ENCODE assay signal across 23 cellular contexts in the genomic region with DNA sequence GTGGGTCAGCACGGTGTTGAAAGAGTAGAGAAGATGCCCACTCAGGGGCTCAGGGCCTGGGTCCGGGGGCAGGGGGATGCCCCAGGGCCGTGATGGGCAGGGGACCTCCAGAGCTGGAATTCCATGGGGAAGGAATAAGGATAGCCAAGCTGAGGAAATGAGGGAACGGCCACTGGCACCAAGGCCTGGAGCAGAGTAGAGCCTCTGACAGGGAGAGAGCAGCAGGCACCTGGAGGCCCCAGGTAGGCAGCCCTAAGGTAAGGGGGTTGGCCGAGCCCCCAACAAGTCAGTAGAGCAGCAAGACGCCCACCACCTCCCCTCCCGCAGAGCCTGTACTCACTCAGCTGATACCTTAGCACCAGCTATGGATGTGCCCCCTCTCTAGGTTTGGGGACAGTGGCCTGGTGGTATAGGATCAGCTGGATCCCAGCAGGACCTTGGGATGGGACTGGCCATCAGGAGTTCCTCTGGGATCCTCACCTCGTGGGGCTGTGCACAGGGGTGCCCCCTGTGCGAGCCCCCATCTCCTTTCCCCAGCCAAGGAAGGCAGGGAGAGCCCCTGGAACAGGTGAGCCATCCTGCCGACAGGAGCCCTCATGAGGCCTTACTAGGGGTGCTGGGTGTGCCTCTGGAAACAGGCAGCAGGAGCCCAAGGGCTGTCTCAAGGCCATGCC. TPM values are rescaled to one million over a fixed set of nuclear protein-coding genes. Genes with fewer than 3 reads are reported as not detected.
DNase-seq lines count a peak whose midpoint lies in the region; ATAC-seq and TF ChIP-seq lines count a peak whose summit lies in the region.
"Had no signal": no experiment of that assay in that cellular context is flagged by ENCODE, and none has a peak within 500 bp of the region (broad histone marks: within the 10 kb centered on the region; RNA-seq: fewer than 3 reads in every experiment).

No MANE protein-coding gene starts in this region.

- peak overlapping the region; percentile 54 for H3K4me3 Mint-ChIP-seq in T-helper 1 cell treated with Interleukin-12 subunit alpha and Interleukin-12 subunit beta and Interleukin-4 antibody, amounts not matched to agents 30 μg/mL and 1 μg/mL, for 36 hours
- H3K4me3 Mint-ChIP-seq: activated CD8-positive, alpha-beta T cell treated with anti-CD3 and anti-CD28 coated beads, Interleukin-2, amount 10 ng/mL, durations not matched to agents 7 days and 5 days; activated naive CD8-positive, alpha-beta T cell treated with anti-CD3 and anti-CD28 coated beads, Interleukin-2, amount 10 ng/mL, durations not matched to agents 7 days and 5 days; activated T-cell treated with anti-CD3 and anti-CD28 coated beads, Interleukin-2, amount 50 U/mL, for 24 hours had no signal

- H3K27ac ChIP-seq in Peyer's patch (no peak overlapping the region), spleen (no peak overlapping the region)
- H3K27ac ChIP-seq: epithelial cell of prostate, tibial nerve, WERI-Rb-1 had no signal

- H3K36me3 ChIP-seq in Peyer's patch (no peaks in the 10 kb centered on the region), spleen (no peaks in the 10 kb centered on the region)
- H3K36me3 ChIP-seq: BE2C, tibial nerve, WERI-Rb-1 had no signal

- no peak overlapping the region for H3K27ac Mint-ChIP-seq in T-helper 1 cell treated with Interleukin-12 subunit alpha and Interleukin-12 subunit beta and Interleukin-4 antibody, amounts not matched to agents 30 μg/mL and 1 μg/mL, for 36 hours
- H3K27ac Mint-ChIP-seq: activated CD8-positive, alpha-beta T cell treated with anti-CD3 and anti-CD28 coated beads, Interleukin-2, amount 10 ng/mL, durations not matched to agents 7 days and 5 days; activated naive CD8-positive, alpha-beta T cell treated with anti-CD3 and anti-CD28 coated beads, Interleukin-2, amount 10 ng/mL, durations not matched to agents 7 days and 5 days; activated T-cell treated with anti-CD3 and anti-CD28 coated beads, Interleukin-2, amount 50 U/mL, for 24 hours; dendritic cell treated with granulocyte-macrophage colony-stimulating factor and Interleukin-4, amounts not matched to agents 40 ng/mL and 50 ng/mL, for 4 days; stimulated activated naive B cell treated with anti-CD40 and anti-IgM and Interleukin-4, amounts not matched to agents 10 μg/mL and 1 μg/mL and 100 μg/mL, for 72 hours had no signal

- WGBS in spleen, 5 donors: 61 to 78% (median 73%) methylated on average over 4 to 10 of the region's 10 CpGs

- no peak for TF ChIP-seq POLR2A in Peyer's patch (IDR thresholded peaks at IDR 0.05)
- no peak for TF ChIP-seq POLR2A in spleen (IDR thresholded peaks at IDR 0.05)

- no peaks in the 10 kb centered on the region for H3K36me3 Mint-ChIP-seq in T-helper 1 cell treated with Interleukin-12 subunit alpha and Interleukin-12 subunit beta and Interleukin-4 antibody, amounts not matched to agents 30 μg/mL and 1 μg/mL, for 36 hours (ENCODE audit: low read depth)
- H3K36me3 Mint-ChIP-seq: activated naive CD8-positive, alpha-beta T cell treated with anti-CD3 and anti-CD28 coated beads, Interleukin-2, amount 10 ng/mL, durations not matched to agents 7 days and 5 days; stimulated activated naive B cell treated with anti-CD40 and anti-IgM and Interleukin-4, amounts not matched to agents 10 μg/mL and 1 μg/mL and 100 μg/mL, for 72 hours had no signal

- peaks cover 2% of the 10 kb centered on the region for H3K4me1 Mint-ChIP-seq in T-helper 1 cell treated with Interleukin-12 subunit alpha and Interleukin-12 subunit beta and Interleukin-4 antibody, amounts not matched to agents 30 μg/mL and 1 μg/mL, for 36 hours (ENCODE audit: low read depth)

- H3K9me3 ChIP-seq in Peyer's patch (no peaks in the 10 kb centered on the region), iPS-18c (ENCODE audit: control insufficient read depth, insufficient read depth, low read length) (peaks cover 5% of the 10 kb centered on the region), spleen (no peaks in the 10 kb centered on the region)
- H3K9me3 ChIP-seq: BE2C had no signal

- peaks cover 40% of the 10 kb centered on the region for H3K27me3 Mint-ChIP-seq in T-helper 1 cell treated with Interleukin-12 subunit alpha and Interleukin-12 subunit beta and Interleukin-4 antibody, amounts not matched to agents 30 μg/mL and 1 μg/mL, for 36 hours (ENCODE audit: low read depth)

- H3K4me3 ChIP-seq in Peyer's patch: no peak overlapping the region
- peak overlapping the region; percentile 72; the same call in 1 of the 2 replicates for H3K4me3 ChIP-seq in iPS-18c (ENCODE audit: insufficient read depth, low read depth, low read length)
- H3K4me3 ChIP-seq in spleen: no peak overlapping the region
- H3K4me3 ChIP-seq: tibial nerve had no signal

- H3K4me1 ChIP-seq in Peyer's patch (peaks cover 0 to 15% (median 7%) of the 10 kb centered on the region in 4 donors), spleen (peaks cover 0 to 25% (median 19%) of the 10 kb centered on the region in 6 donors)
- H3K4me1 ChIP-seq: BE2C had no signal

- no peaks in the 10 kb centered on the region for H3K9me3 Mint-ChIP-seq in T-helper 1 cell treated with Interleukin-12 subunit alpha and Interleukin-12 subunit beta and Interleukin-4 antibody, amounts not matched to agents 30 μg/mL and 1 μg/mL, for 36 hours
- H3K9me3 Mint-ChIP-seq: activated naive CD8-positive, alpha-beta T cell treated with anti-CD3 and anti-CD28 coated beads, Interleukin-2, amount 10 ng/mL, durations not matched to agents 7 days and 5 days; activated T-cell treated with anti-CD3 and anti-CD28 coated beads, Interleukin-2, amount 50 U/mL, for 24 hours; dendritic cell treated with granulocyte-macrophage colony-stimulating factor and Interleukin-4, amounts not matched to agents 40 ng/mL and 50 ng/mL, for 4 days; stimulated activated naive B cell treated with anti-CD40 and anti-IgM and Interleukin-4, amounts not matched to agents 10 μg/mL and 1 μg/mL and 100 μg/mL, for 72 hours had no signal

- H3K27me3 ChIP-seq in Peyer's patch: peaks cover 0 to 19% of the 10 kb centered on the region in 2 donors
- peaks cover 26 to 94% (median 87%) of the 10 kb centered on the region in 7 donors for H3K27me3 ChIP-seq in spleen (replicated peaks in 1 of 7)

- no peak for DNase-seq in T-helper 1 cell
- peak in 2 of 3 donors; percentile 27 to 41 for DNase-seq in Peyer's patch
- DNase-seq in spleen: peak; percentile 34
- DNase-seq in stimulated activated naive CD4-positive, alpha-beta T cell treated with Interleukin-2 at 50 U/mL for 16 hours (lab: John Stamatoyannopoulos, UW): no peak
- DNase-seq: activated CD8-positive, alpha-beta T cell treated with anti-CD3 and anti-CD28 coated beads, Interleukin-2, amount 10 ng/mL, durations not matched to agents 7 days and 5 days; activated naive CD8-positive, alpha-beta T cell treated with anti-CD3 and anti-CD28 coated beads, Interleukin-2, amount 10 ng/mL, durations not matched to agents 7 days and 5 days; activated T-cell treated with anti-CD3 and anti-CD28 coated beads, Interleukin-2, amount 50 U/mL, for 24 hours; BE2C; left colon; NCI-H1436; NCI-H526; SHP77 treated with DMSO at 0.1 percent for 48 hours; stimulated activated naive B cell treated with anti-CD40 and anti-IgM and Interleukin-4, amounts not matched to agents 10 μg/mL and 1 μg/mL and 100 μg/mL, for 72 hours; WERI-Rb-1 had no signal

- ATAC-seq in GM18517 (IDR thresholded peaks at IDR 0.05; ENCODE audit: unreplicated experiment) (no peak), HG02623 (IDR thresholded peaks at IDR 0.05; ENCODE audit: unreplicated experiment) (no peak)
- ATAC-seq: activated CD8-positive, alpha-beta T cell treated with anti-CD3 and anti-CD28 coated beads, Interleukin-2, amount 10 ng/mL, durations not matched to agents 7 days and 5 days; left colon; sciatic nerve; stimulated activated naive B cell treated with anti-CD40 and anti-IgM and Interleukin-4, amounts not matched to agents 10 μg/mL and 1 μg/mL and 100 μg/mL, for 72 hours had no signal

- intact Hi-C loops in spleen (cut with DNase I; ENCODE audit: low total_unique reads): no loop called here

- TF ChIP-seq CTCF in Peyer's patch (IDR thresholded peaks at IDR 0.05) (no peak), spleen (IDR thresholded peaks at IDR 0.05 in 8 of 11, conservative IDR thresholded peaks at IDR 0.05 in 3 of 11) (no peak)

RNA-seq across cellular contexts. Expression of gene ARF1, which starts 21.0 kb away (rescaled TPM):
- 100 to 1,000 TPM; 243 to 434 (median 392) TPM for total RNA-seq in Peyer's patch
- total RNA-seq in spleen: 100 to 1,000 TPM; 302 to 387 (median 338) TPM
- 100 to 1,000 TPM; 150 to 282 (median 231) TPM for polyA plus RNA-seq in spleen

RNA-seq across cellular contexts. Expression of gene C1orf35, which starts 41.6 kb away (rescaled TPM):
- 10 to 100 TPM in 3 of 4 donors, 1 to 10 TPM in 1; 6.0 to 19.8 (median 16.2) TPM for total RNA-seq in Peyer's patch
- total RNA-seq in spleen: 10 to 100 TPM in 6 of 7 donors, 1 to 10 TPM in 1; 7.3 to 14.2 (median 11.9) TPM
- 10 to 100 TPM; 18.7 to 23.4 (median 21.7) TPM for polyA plus RNA-seq in spleen

RNA-seq across cellular contexts. Expression of gene MRPL55, which starts 47.6 kb away (rescaled TPM):
- total RNA-seq in Peyer's patch (10 to 100 TPM; 70.1 to 99.6 (median 80.8) TPM), spleen (100 to 1,000 TPM in 1 of 7 donors, 10 to 100 TPM in 6; 32.3 to 103 (median 39.0) TPM)
- polyA plus RNA-seq in spleen: 100 to 1,000 TPM in 2 of 3 donors, 10 to 100 TPM in 1; 95.2 to 114 (median 111) TPM

RNA-seq across cellular contexts. Expression of gene WNT3A, which starts 54.8 kb away (rescaled TPM):
- total RNA-seq in Peyer's patch (not detected), spleen (not detected)
- not detected for polyA plus RNA-seq in spleen
- total RNA-seq: activated CD8-positive, alpha-beta T cell treated with anti-CD3 and anti-CD28 coated beads, Interleukin-2, amount 10 ng/mL, durations not matched to agents 7 days and 5 days; activated naive CD8-positive, alpha-beta T cell treated with anti-CD3 and anti-CD28 coated beads, Interleukin-2, amount 10 ng/mL, durations not matched to agents 7 days and 5 days; osteocyte; sciatic nerve; tibial nerve had no signal

Comparison
In these comparisons a context has a peak if more than half of its experiments do, and no peak if none do; other contexts are left out.
1. DNase-seq: peak in Peyer's patch (2 of 3) and spleen (single experiment); none in T-helper 1 cell (0 of 5) and stimulated activated naive CD4-positive, alpha-beta T cell treated with Interleukin-2 at 50 U/mL for 16 hours (single experiment).